In the genomic region with DNA sequence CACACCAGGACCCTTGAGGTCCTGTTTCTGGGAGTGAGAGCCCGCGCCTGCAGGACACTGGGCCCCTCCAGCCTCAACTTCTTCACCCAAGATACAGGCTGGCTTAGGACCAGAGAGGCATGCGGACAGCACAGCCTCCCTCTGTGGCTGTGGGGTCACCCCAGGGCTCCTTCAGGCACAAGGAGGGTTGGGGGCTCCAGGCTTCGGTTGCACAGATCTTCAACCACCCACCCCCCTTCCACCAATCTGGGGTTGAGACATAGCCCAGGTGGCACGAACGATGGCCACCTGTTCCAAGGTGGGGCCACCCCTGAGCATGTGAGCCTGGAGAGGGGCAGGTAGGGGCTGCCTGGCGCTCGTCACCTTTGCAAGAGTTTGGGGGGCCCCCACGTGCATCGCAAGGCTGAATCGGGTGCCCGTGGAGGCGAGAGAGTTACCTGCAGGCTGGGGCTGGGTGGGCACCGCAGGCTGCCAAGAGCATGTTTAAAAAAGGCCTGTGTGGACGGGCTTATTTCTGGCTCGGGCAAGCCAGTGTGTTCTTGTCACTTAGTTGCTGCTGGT, we compare ENCODE assay signal across 8 cellular contexts. TPM values are rescaled to one million over a fixed set of nuclear protein-coding genes. Genes with fewer than 3 reads are reported as not detected.
DNase-seq lines count a peak whose midpoint lies in the region; ATAC-seq and TF ChIP-seq lines count a peak whose summit lies in the region.

No MANE protein-coding gene starts in this region.

- no peaks in the 10 kb centered on the region for H3K9me3 Mint-ChIP-seq in T-helper 2 cell treated with Interferon-gamma antibody and Interleukin-4, amounts not matched to agents 5 μg/mL and 100 μg/mL, for 36 hours
- H3K9me3 Mint-ChIP-seq in activated naive CD8-positive, alpha-beta T cell treated with anti-CD3 and anti-CD28 coated beads for 36 hours: no peaks in the 10 kb centered on the region

- no peak for DNase-seq in T-helper 2 cell treated with Interferon-gamma antibody and Interleukin-4, amounts not matched to agents 5 μg/mL and 100 μg/mL, for 36 hours (ENCODE audit: low spot score)
- DNase-seq in T-helper 2 cell (no peak), kidney epithelial cell (ENCODE audit: low read depth) (no peak), GM13976 (ENCODE audit: low spot score) (no peak)
- DNase-seq in activated naive CD8-positive, alpha-beta T cell treated with anti-CD3 and anti-CD28 coated beads for 36 hours: no peak

- TF ChIP-seq CTCF in kidney epithelial cell (IDR thresholded peaks at IDR 0.05; ENCODE audit: insufficient read depth, low read length, poor library complexity, severe bottlenecking) (no peak), GM13976 (IDR thresholded peaks at IDR 0.05; ENCODE audit: borderline replicate concordance, control extremely low read depth, extremely low read depth, insufficient read depth, missing control alignments) (no peak)

- no peaks in the 10 kb centered on the region for H3K27me3 ChIP-seq in kidney epithelial cell (ENCODE audit: control insufficient read depth, insufficient read depth, low read length)
- no peaks in the 10 kb centered on the region for H3K27me3 ChIP-seq in subcutaneous abdominal adipose tissue (ENCODE audit: control insufficient read depth in 5 of 5, insufficient read depth in 4 of 5, low read length in 5 of 5)

- peak overlapping the region in 3 of 5 donors; percentile 81 to 90 (median 82) for H3K9ac ChIP-seq in subcutaneous abdominal adipose tissue (ENCODE audit: low read length in 5 of 5)

- H3K36me3 ChIP-seq in kidney epithelial cell (ENCODE audit: control insufficient read depth, insufficient read depth, low read length) (no peaks in the 10 kb centered on the region), subcutaneous abdominal adipose tissue (ENCODE audit: control insufficient read depth in 5 of 5, insufficient read depth in 5 of 5, low read length in 5 of 5) (peaks cover 0 to 10% (median 0%) of the 10 kb centered on the region in 5 donors)

- ATAC-seq in GM21360 (IDR thresholded peaks at IDR 0.05; ENCODE audit: unreplicated experiment) (no peak), GM19467 (IDR thresholded peaks at IDR 0.05; ENCODE audit: unreplicated experiment) (no peak)

- H3K4me1 Mint-ChIP-seq in T-helper 2 cell treated with Interferon-gamma antibody and Interleukin-4, amounts not matched to agents 5 μg/mL and 100 μg/mL, for 36 hours (ENCODE audit: low read depth): peaks cover 11% of the 10 kb centered on the region
- peaks cover 45% of the 10 kb centered on the region for H3K4me1 Mint-ChIP-seq in activated naive CD8-positive, alpha-beta T cell treated with anti-CD3 and anti-CD28 coated beads for 36 hours

- peak overlapping the region; percentile 45 for H3K27ac Mint-ChIP-seq in T-helper 2 cell treated with Interferon-gamma antibody and Interleukin-4, amounts not matched to agents 5 μg/mL and 100 μg/mL, for 36 hours
- no peak overlapping the region for H3K27ac Mint-ChIP-seq in activated naive CD8-positive, alpha-beta T cell treated with anti-CD3 and anti-CD28 coated beads for 36 hours

- H3K4me3 Mint-ChIP-seq in T-helper 2 cell treated with Interferon-gamma antibody and Interleukin-4, amounts not matched to agents 5 μg/mL and 100 μg/mL, for 36 hours: peak overlapping the region; percentile 72
- H3K4me3 Mint-ChIP-seq in activated naive CD8-positive, alpha-beta T cell treated with anti-CD3 and anti-CD28 coated beads for 36 hours: peak overlapping the region; percentile 76

- H3K4me3 ChIP-seq in kidney epithelial cell (ENCODE audit: low read depth, low read length) (peak overlapping the region; percentile 78), subcutaneous abdominal adipose tissue (ENCODE audit: low read depth in 1 of 5, low read length in 5 of 5) (peak overlapping the region; percentile 70 to 88 (median 82))

- H3K27ac ChIP-seq in subcutaneous abdominal adipose tissue (ENCODE audit: low read depth, low read length): no peak overlapping the region

- H3K4me1 ChIP-seq in subcutaneous abdominal adipose tissue (ENCODE audit: control insufficient read depth in 5 of 5, insufficient read depth in 5 of 5, low read length in 5 of 5): peaks cover 10 to 67% (median 66%) of the 10 kb centered on the region in 5 donors

- in situ Hi-C loops in GM13976 (cut with MboI; ENCODE audit: low sequenced_read_pairs, unreplicated experiment): no loop called here

- no peaks in the 10 kb centered on the region for H3K9me3 ChIP-seq in subcutaneous abdominal adipose tissue (ENCODE audit: control insufficient read depth in 5 of 5, low read length in 5 of 5)

- peaks cover 2% of the 10 kb centered on the region for H3K36me3 Mint-ChIP-seq in T-helper 2 cell treated with Interferon-gamma antibody and Interleukin-4, amounts not matched to agents 5 μg/mL and 100 μg/mL, for 36 hours (ENCODE audit: low read depth)
- H3K36me3 Mint-ChIP-seq in activated naive CD8-positive, alpha-beta T cell treated with anti-CD3 and anti-CD28 coated beads for 36 hours: peaks cover 1% of the 10 kb centered on the region

- no peaks in the 10 kb centered on the region for H3K27me3 Mint-ChIP-seq in T-helper 2 cell treated with Interferon-gamma antibody and Interleukin-4, amounts not matched to agents 5 μg/mL and 100 μg/mL, for 36 hours (ENCODE audit: low read depth)
- H3K27me3 Mint-ChIP-seq in activated naive CD8-positive, alpha-beta T cell treated with anti-CD3 and anti-CD28 coated beads for 36 hours: no peaks in the 10 kb centered on the region

RNA-seq across cellular contexts. Expression of gene ZDHHC8, which starts 1.2 kb away (rescaled TPM):
- 10 to 100 TPM; 63.4 to 66.6 TPM for total RNA-seq in activated naive CD8-positive, alpha-beta T cell treated with anti-CD3 and anti-CD28 coated beads for 36 hours
- total RNA-seq in kidney epithelial cell: 23.8 and 26.9 TPM in 2 replicates

RNA-seq across cellular contexts. Expression of gene TRMT2A, which starts 15.7 kb away (rescaled TPM):
- total RNA-seq in activated naive CD8-positive, alpha-beta T cell treated with anti-CD3 and anti-CD28 coated beads for 36 hours: 100 to 1,000 TPM; 124 to 139 TPM
- 44.5 and 56.3 TPM in 2 replicates for total RNA-seq in kidney epithelial cell

RNA-seq across cellular contexts. Expression of gene RANBP1, which starts 16.9 kb away (rescaled TPM):
- 100 to 1,000 TPM; 492 to 506 TPM for total RNA-seq in activated naive CD8-positive, alpha-beta T cell treated with anti-CD3 and anti-CD28 coated beads for 36 hours
- 357 and 360 TPM in 2 replicates for total RNA-seq in kidney epithelial cell

RNA-seq across cellular contexts. Expression of gene CCDC188, which starts 18.1 kb away (rescaled TPM):
- total RNA-seq in activated naive CD8-positive, alpha-beta T cell treated with anti-CD3 and anti-CD28 coated beads for 36 hours: not detected
- total RNA-seq in kidney epithelial cell: 0.55 and 1.8 TPM in 2 replicates

RNA-seq across cellular contexts. Expression of gene DGCR8, which starts 52.7 kb away (rescaled TPM):
- 10 to 100 TPM; 42.6 to 47.0 TPM for total RNA-seq in activated naive CD8-positive, alpha-beta T cell treated with anti-CD3 and anti-CD28 coated beads for 36 hours
- total RNA-seq in kidney epithelial cell: 34.0 and 35.7 TPM in 2 replicates
